Comparison of ENCODE assay signal across 9 cellular contexts in genomic region chr18:31657823-31658669, GRCh38. TPM values are rescaled to one million over a fixed set of nuclear protein-coding genes. Genes with fewer than 3 reads are reported as not detected.
A peak's percentile ranks its signal among the peaks of the same experiment; 100 is the strongest.
DNase-seq lines count a peak whose midpoint lies in the region; ATAC-seq, FAIRE-seq and TF ChIP-seq lines count a peak whose summit lies in the region.
"Had no signal": no experiment of that assay in that cellular context is flagged by ENCODE, and none has a peak within 500 bp of the region (broad histone marks: within the 10 kb centered on the region; RNA-seq: fewer than 3 reads in every experiment).

No MANE protein-coding gene starts in this region.

- FAIRE-seq in GM12892 (lab: Jason Lieb, UNC): no peak

- POLR2A ChIA-PET in CD8-positive, alpha-beta T cell (lab: Charles Lee): no interaction called here

- TF ChIP-seq CTCF in stomach (IDR thresholded peaks at IDR 0.05): no peak
- TF ChIP-seq CTCF in CD8-positive, alpha-beta T cell (IDR thresholded peaks at IDR 0.05): no peak

- peak; percentile 76 for ATAC-seq in GM21423 (IDR thresholded peaks at IDR 0.05; ENCODE audit: unreplicated experiment)
- peak; percentile 74 for ATAC-seq in HG03558 (IDR thresholded peaks at IDR 0.05; ENCODE audit: extremely low read depth, unreplicated experiment)
- peak; percentile 82 to 83 for ATAC-seq in activated T-cell treated with anti-CD3 and anti-CD28 coated beads, Interleukin-2, amount 50 U/mL, for 72 hours (replicated peaks in 1 of 2)
- ATAC-seq in CD8-positive, alpha-beta T cell: no peak

- WGBS in stomach, 5 donors: 43 to 62% (median 59%) methylated on average over 12 of the region's 12 CpGs

- H3K27me3 Mint-ChIP-seq in activated T-cell treated with anti-CD3 and anti-CD28 coated beads, Interleukin-2, amount 50 U/mL, for 72 hours (ENCODE audit: low read depth): peaks cover 4% of the 10 kb centered on the region
- H3K27me3 Mint-ChIP-seq in CD8-positive, alpha-beta T cell (ENCODE audit: low read depth): peaks cover 14% of the 10 kb centered on the region

- DNase-seq in GM12892 (ENCODE audit: insufficient read length) (no peak), stomach (no peak), Ammon's horn (ENCODE audit: low spot score) (no peak)
- peak; percentile 52 to 71 for DNase-seq in activated T-cell treated with anti-CD3 and anti-CD28 coated beads, Interleukin-2, amount 50 U/mL, for 72 hours
- peak; percentile 12 to 30 for DNase-seq in stimulated activated CD8-positive, alpha-beta memory T cell treated with anti-CD3 and anti-CD28 coated beads, Interleukin-2, amount 100 ng/mL, for 48 hours (ENCODE audit: low read depth in 2 of 2)
- no peak for DNase-seq in CD8-positive, alpha-beta T cell

- H3K4me1 ChIP-seq in stomach: no peaks in the 10 kb centered on the region
- H3K4me1 ChIP-seq in CD8-positive, alpha-beta T cell (ENCODE audit: insufficient read depth, low read length): no peaks in the 10 kb centered on the region

- TF ChIP-seq POLR2A in GM12892 (IDR thresholded peaks at IDR 0.05; ENCODE audit: low read depth, low read length) (peak; percentile 66), stomach (IDR thresholded peaks at IDR 0.05) (no peak)

- no peak overlapping the region for H3K27ac ChIP-seq in stomach
- no peak overlapping the region for H3K27ac ChIP-seq in CD8-positive, alpha-beta T cell (ENCODE audit: low read depth, low read length)
- H3K27ac ChIP-seq: cardiac muscle cell had no signal

- H3K9me3 ChIP-seq in stomach: no peaks in the 10 kb centered on the region
- no peaks in the 10 kb centered on the region for H3K9me3 ChIP-seq in CD8-positive, alpha-beta T cell (ENCODE audit: low read length)

- intact Hi-C loops in stomach (cut with DNase I; ENCODE audit: low total_unique reads): no loop called here
- intact Hi-C loops in CD8-positive, alpha-beta T cell (cut with DNase I, micrococcal nuclease): no loop called here

- CTCF ChIA-PET in CD8-positive, alpha-beta T cell (lab: Charles Lee): no interaction called here

- no peak overlapping the region for H3K4me3 ChIP-seq in stomach
- H3K4me3 ChIP-seq in CD8-positive, alpha-beta T cell (ENCODE audit: low read depth, low read length): no peak overlapping the region
- H3K4me3 ChIP-seq: cardiac muscle cell had no signal

- TF ChIP-seq EP300 in stomach (IDR thresholded peaks at IDR 0.05): no peak

- H3K9me3 Mint-ChIP-seq in activated T-cell treated with anti-CD3 and anti-CD28 coated beads, Interleukin-2, amount 50 U/mL, for 72 hours: no peaks in the 10 kb centered on the region
- H3K9me3 Mint-ChIP-seq in CD8-positive, alpha-beta T cell: no peaks in the 10 kb centered on the region

- H3K36me3 ChIP-seq in stomach: no peaks in the 10 kb centered on the region
- H3K36me3 ChIP-seq in CD8-positive, alpha-beta T cell (ENCODE audit: insufficient read depth, low read length): no peaks in the 10 kb centered on the region
- H3K36me3 ChIP-seq: cardiac muscle cell had no signal

- peaks cover 25% of the 10 kb centered on the region for H3K4me1 Mint-ChIP-seq in activated T-cell treated with anti-CD3 and anti-CD28 coated beads, Interleukin-2, amount 50 U/mL, for 72 hours (ENCODE audit: low read depth)
- peaks cover 2% of the 10 kb centered on the region for H3K4me1 Mint-ChIP-seq in CD8-positive, alpha-beta T cell (ENCODE audit: low read depth)

- H3K4me3 Mint-ChIP-seq in activated T-cell treated with anti-CD3 and anti-CD28 coated beads, Interleukin-2, amount 50 U/mL, for 72 hours: peak overlapping the region; percentile 58 to 68
- no peak overlapping the region for H3K4me3 Mint-ChIP-seq in CD8-positive, alpha-beta T cell

- peaks cover 0 to 4% of the 10 kb centered on the region in 2 donors for H3K36me3 Mint-ChIP-seq in activated T-cell treated with anti-CD3 and anti-CD28 coated beads, Interleukin-2, amount 50 U/mL, for 72 hours (ENCODE audit: insufficient read depth in 2 of 2)
- H3K36me3 Mint-ChIP-seq in CD8-positive, alpha-beta T cell: no peaks in the 10 kb centered on the region

- no peaks in the 10 kb centered on the region for H3K27me3 ChIP-seq in stomach
- no peaks in the 10 kb centered on the region for H3K27me3 ChIP-seq in CD8-positive, alpha-beta T cell (ENCODE audit: insufficient read depth, low read length)
- H3K27me3 ChIP-seq: cardiac muscle cell had no signal

- peak overlapping the region; percentile 17 for H3K27ac Mint-ChIP-seq in activated T-cell treated with anti-CD3 and anti-CD28 coated beads, Interleukin-2, amount 50 U/mL, for 72 hours
- H3K27ac Mint-ChIP-seq in CD8-positive, alpha-beta T cell: no peak overlapping the region

RNA-seq across cellular contexts. Expression of gene B4GALT6, which starts 26.3 kb away (rescaled TPM):
- polyA plus RNA-seq in GM12892 (2012; ENCODE audit: missing spikeins): 26.6 TPM
- 1 to 10 TPM; 2.8 to 5.0 TPM for total RNA-seq in activated T-cell treated with anti-CD3 and anti-CD28 coated beads, Interleukin-2, amount 50 U/mL, for 72 hours
- total RNA-seq in stomach: 1 to 10 TPM in 2 of 5 donors, under 1 TPM in 2, not detected in 1; 0.45 to 8.4 (median 1.7) TPM
- polyA plus RNA-seq in stomach: 1 to 10 TPM in 2 of 3 donors, under 1 TPM in 1; 0.92 to 2.0 (median 1.3) TPM
- under 1 TPM in 1 of 2 experiments, not detected in 1; 0.35 TPM for total RNA-seq in CD8-positive, alpha-beta T cell

Comparison
In these comparisons a context has a peak if more than half of its experiments do, and no peak if none do; other contexts are left out.
1. DNase-seq: peak in activated T-cell treated with anti-CD3 and anti-CD28 coated beads, Interleukin-2, amount 50 U/mL, for 72 hours (2 of 2) and stimulated activated CD8-positive, alpha-beta memory T cell treated with anti-CD3 and anti-CD28 coated beads, Interleukin-2, amount 100 ng/mL, for 48 hours (2 of 2); none in GM12892 (single experiment), stomach (single experiment), CD8-positive, alpha-beta T cell (0 of 7) and Ammon's horn (single experiment).